Comparison of ENCODE assay signal across 14 cellular contexts in the genomic region with DNA sequence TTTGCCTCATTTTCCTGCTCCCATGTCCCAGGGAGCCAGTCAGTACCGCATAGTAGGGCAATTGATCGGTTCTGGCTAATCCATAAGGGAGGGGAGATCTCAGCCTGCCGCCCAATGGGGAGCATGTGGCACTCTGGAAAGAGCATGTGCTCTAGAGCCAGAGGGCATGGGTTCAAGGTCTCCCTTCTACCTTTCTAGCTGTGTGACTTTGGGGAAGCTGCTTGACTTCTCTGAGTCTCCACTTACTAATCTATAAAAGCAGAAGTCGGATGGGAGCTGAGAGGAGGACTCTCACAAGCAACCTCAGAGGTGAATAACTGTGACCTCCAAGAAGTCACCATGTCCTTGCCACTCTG.
DNase-seq lines count a peak whose midpoint lies in the region; ATAC-seq, FAIRE-seq and TF ChIP-seq lines count a peak whose summit lies in the region.
"Had no signal": no experiment of that assay in that cellular context is flagged by ENCODE, and none has a peak within 500 bp of the region (broad histone marks: within the 10 kb centered on the region; RNA-seq: fewer than 3 reads in every experiment).

No MANE protein-coding gene starts in this region.

- no peak overlapping the region for H3K4me3 ChIP-seq in BLaER1 treated with 17β-estradiol and CSF1 and Interleukin-3, amounts not matched to agents 10 nM and 100 nM
- peak overlapping the region; percentile 66 for H3K4me3 ChIP-seq in OCI-LY3 (ENCODE audit: low read length)
- H3K4me3 ChIP-seq: A549, GM23338 had no signal

- H3K9ac ChIP-seq in BLaER1 treated with 17β-estradiol and CSF1 and Interleukin-3, amounts not matched to agents 10 nM and 100 nM, result no peak overlapping the region
- H3K9ac ChIP-seq in OCI-LY3 (ENCODE audit: low read length), result peak overlapping the region; percentile 35; the same call in 1 of the 2 replicates

- H3K9me3 Mint-ChIP-seq in neural crest cell, result peaks cover 3% of the 10 kb centered on the region
- H3K9me3 Mint-ChIP-seq: CD4-positive, CD25-positive, alpha-beta regulatory T cell; GM23338; IgD-negative memory B cell had no signal

- no peak for ATAC-seq in GM21723 (IDR thresholded peaks at IDR 0.05; ENCODE audit: unreplicated experiment)
- ATAC-seq: A549 had no signal

- no peak for DNase-seq in neural crest cell (ENCODE audit: low read depth, low spot score)
- DNase-seq in urothelium cell line (ENCODE audit: low spot score), result no peak
- no peak for DNase-seq in kidney glomerular epithelial cell (lab: John Stamatoyannopoulos, UW)
- DNase-seq in NCI-H1105 treated with DMSO at 0.1 percent for 48 hours (lab: John Stamatoyannopoulos, UW), result no peak
- DNase-seq: CD4-positive, CD25-positive, alpha-beta regulatory T cell; DMS53; GF-D8; H9 had no signal

- TF ChIP-seq CTCF in OCI-LY3 (IDR thresholded peaks at IDR 0.05; ENCODE audit: low read depth, low read length) (no peak; the same call in 1 of the 2 replicates), neural crest cell (conservative IDR thresholded peaks at IDR 0.05) (no peak)

- no peaks in the 10 kb centered on the region for H3K36me3 ChIP-seq in BLaER1 treated with 17β-estradiol and CSF1 and Interleukin-3, amounts not matched to agents 10 nM and 100 nM
- H3K36me3 ChIP-seq in OCI-LY3 (replicated peaks; ENCODE audit: low read depth, low read length), result no peaks in the 10 kb centered on the region

- peak overlapping the region; percentile 44 to 71 (median 60); a peak in 18 of 22 replicates for H3K4me2 ChIP-seq in BLaER1 treated with 17β-estradiol and CSF1 and Interleukin-3, amounts not matched to agents 10 nM and 100 nM
- peak overlapping the region; percentile 76 for H3K4me2 ChIP-seq in OCI-LY3 (ENCODE audit: low read length)
- H3K4me2 ChIP-seq: A549, GM23338 had no signal

- H3K4me1 Mint-ChIP-seq in neural crest cell, result peaks cover 58% of the 10 kb centered on the region

- no peaks in the 10 kb centered on the region for H3K36me3 Mint-ChIP-seq in neural crest cell (ENCODE audit: low read depth)
- H3K36me3 Mint-ChIP-seq: CD4-positive, CD25-positive, alpha-beta regulatory T cell; IgD-negative memory B cell had no signal

- no peaks in the 10 kb centered on the region for H3K27me3 ChIP-seq in BLaER1 treated with 17β-estradiol and CSF1 and Interleukin-3, amounts not matched to agents 10 nM and 100 nM
- no peaks in the 10 kb centered on the region for H3K27me3 ChIP-seq in OCI-LY3 (ENCODE audit: low read depth, low read length)

- H3K27ac Mint-ChIP-seq in neural crest cell (ENCODE audit: unreplicated experiment), result peak overlapping the region; percentile 84
- H3K27ac Mint-ChIP-seq: CD4-positive, CD25-positive, alpha-beta regulatory T cell; GM23338; H9; IgD-negative memory B cell had no signal

- no peak overlapping the region for H3K4me3 Mint-ChIP-seq in neural crest cell
- H3K4me3 Mint-ChIP-seq: CD4-positive, CD25-positive, alpha-beta regulatory T cell; GM23338 had no signal

- H3K27ac ChIP-seq in BLaER1 treated with 17β-estradiol and CSF1 and Interleukin-3, amounts not matched to agents 10 nM and 100 nM, result no peak overlapping the region
- no peak overlapping the region for H3K27ac ChIP-seq in OCI-LY3 (ENCODE audit: low read length)
- H3K27ac ChIP-seq: A549 had no signal

- H3K27me3 Mint-ChIP-seq in neural crest cell (ENCODE audit: low read depth), result no peaks in the 10 kb centered on the region

- peak overlapping the region; percentile 91 for H2AFZ ChIP-seq in OCI-LY3 (ENCODE audit: low read depth, low read length)

- peaks cover 11 to 20% (median 17%) of the 10 kb centered on the region in 10 experiments for H3K4me1 ChIP-seq in BLaER1 treated with 17β-estradiol and CSF1 and Interleukin-3, amounts not matched to agents 10 nM and 100 nM
- H3K4me1 ChIP-seq in OCI-LY3 (ENCODE audit: low read length), result peaks cover 33% of the 10 kb centered on the region
- H3K4me1 ChIP-seq: A549 had no signal

- no peaks in the 10 kb centered on the region for H3K9me3 ChIP-seq in BLaER1 treated with 17β-estradiol and CSF1 and Interleukin-3, amounts not matched to agents 10 nM and 100 nM (replicated peaks in 1 of 11)
- no peaks in the 10 kb centered on the region for H3K9me3 ChIP-seq in OCI-LY3 (ENCODE audit: insufficient read depth, low read length)
- H3K9me3 ChIP-seq: A549 had no signal

- H4K20me1 ChIP-seq in BLaER1 treated with 17β-estradiol and CSF1 and Interleukin-3, amounts not matched to agents 10 nM and 100 nM, result no peaks in the 10 kb centered on the region
- H4K20me1 ChIP-seq in OCI-LY3 (ENCODE audit: insufficient read depth, low read length), result no peaks in the 10 kb centered on the region

- FAIRE-seq in urothelium cell line (lab: Jason Lieb, UNC), result peak; percentile 87
- FAIRE-seq: A549 had no signal

- H3K79me2 ChIP-seq in OCI-LY3 (ENCODE audit: low read length), result no peaks in the 10 kb centered on the region
